Comparison of ENCODE assay signal across 11 cellular contexts in the genomic region with DNA sequence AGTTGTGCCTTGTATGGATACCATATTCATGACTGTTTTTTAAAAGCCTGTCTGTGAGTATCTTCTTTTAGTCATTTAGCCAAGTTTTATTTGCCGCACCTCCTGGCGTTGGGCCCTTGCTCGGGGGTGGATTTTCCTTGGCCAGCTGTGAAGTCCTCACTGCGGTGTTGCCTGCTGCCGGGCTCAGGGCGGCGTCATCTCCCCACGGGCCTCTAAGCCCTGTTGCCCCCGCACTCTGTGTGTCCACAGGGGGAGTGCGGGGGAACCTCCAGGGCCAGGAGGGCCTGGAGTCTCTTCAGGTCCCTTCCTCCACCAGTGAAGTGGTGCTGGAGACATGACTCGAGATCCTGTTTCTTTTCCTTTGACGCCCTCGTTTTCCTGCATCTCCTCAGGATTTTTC.
DNase-seq lines count a peak whose midpoint lies in the region; ATAC-seq, FAIRE-seq and TF ChIP-seq lines count a peak whose summit lies in the region.
"Had no signal": no experiment of that assay in that cellular context is flagged by ENCODE, and none has a peak within 500 bp of the region (broad histone marks: within the 10 kb centered on the region; RNA-seq: fewer than 3 reads in every experiment).

No MANE protein-coding gene starts in this region.

- H3K4me2 ChIP-seq in GM23338, result no peak overlapping the region
- no peak overlapping the region for H3K4me2 ChIP-seq in astrocyte (ENCODE audit: low read length)
- H3K4me2 ChIP-seq in skeletal muscle satellite cell (ENCODE audit: low read length), result peak overlapping the region; percentile 75
- no peak overlapping the region for H3K4me2 ChIP-seq in trophoblast cell (ENCODE audit: low read length)

- H3K9me3 ChIP-seq in astrocyte (ENCODE audit: insufficient read depth, low read depth, low read length), result no peaks in the 10 kb centered on the region
- no peaks in the 10 kb centered on the region for H3K9me3 ChIP-seq in skeletal muscle satellite cell (replicated peaks; ENCODE audit: low read length)
- H3K9me3 ChIP-seq in trophoblast cell (ENCODE audit: insufficient read depth, low read depth, low read length), result peaks cover 3% of the 10 kb centered on the region
- H3K9me3 ChIP-seq: Caco-2 had no signal

- H3K23ac ChIP-seq in trophoblast cell (ENCODE audit: low read length), result no peak overlapping the region

- H3K36me3 Mint-ChIP-seq in GM23338 (ENCODE audit: low read depth) (peaks cover 35% of the 10 kb centered on the region), astrocyte (ENCODE audit: low read depth, unreplicated experiment) (peaks cover 19% of the 10 kb centered on the region), immature natural killer cell (peaks cover 6 to 28% (median 14%) of the 10 kb centered on the region in 3 donors)

- no peak overlapping the region for H3K9ac ChIP-seq in astrocyte (ENCODE audit: low read length)
- H3K9ac ChIP-seq in skeletal muscle satellite cell (ENCODE audit: low read depth, low read length), result peak overlapping the region; percentile 39
- no peak overlapping the region for H3K9ac ChIP-seq in trophoblast cell (ENCODE audit: low read length)

- no peak overlapping the region for H3K4ac ChIP-seq in trophoblast cell (ENCODE audit: low read depth, low read length)

- TF ChIP-seq CTCF in GM23338 (conservative IDR thresholded peaks at IDR 0.05; ENCODE audit: low read depth in 2 of 2) (no peak), astrocyte (IDR thresholded peaks at IDR 0.05; ENCODE audit: insufficient read depth, low read depth, low read length) (no peak)

- H3K79me2 ChIP-seq in GM23338 (replicated peaks; ENCODE audit: insufficient read depth) (no peaks in the 10 kb centered on the region), astrocyte (ENCODE audit: insufficient read depth, low read length) (no peaks in the 10 kb centered on the region), trophoblast cell (ENCODE audit: control insufficient read depth, insufficient read depth, low read length, poor library complexity) (no peaks in the 10 kb centered on the region)

- ATAC-seq in GM23338 (no peak; the same call in 2 of the 3 replicates), HG03196 (IDR thresholded peaks at IDR 0.05; ENCODE audit: unreplicated experiment) (no peak), HG02759 (IDR thresholded peaks at IDR 0.05; ENCODE audit: unreplicated experiment) (no peak)
- ATAC-seq: Panc1 had no signal

- no peak overlapping the region for H3K4me3 Mint-ChIP-seq in GM23338
- H3K4me3 Mint-ChIP-seq in astrocyte (ENCODE audit: unreplicated experiment), result no peak overlapping the region
- peak overlapping the region in 3 of 5 donors; percentile 3 to 49 (median 21) for H3K4me3 Mint-ChIP-seq in immature natural killer cell

- DNase-seq in GM23338 (ENCODE audit: low spot score), result no peak
- DNase-seq in astrocyte (ENCODE audit: low read depth), result peak; percentile 41
- no peak for DNase-seq in immature natural killer cell
- DNase-seq in activated CD4-positive, alpha-beta T cell treated with anti-CD3 and anti-CD28 coated beads, Interleukin-2, amount 50 U/mL, for 1 hour, result no peak
- DNase-seq in trophoblast cell, result no peak
- DNase-seq: Caco-2 had no signal

- no peak overlapping the region for H2BK12ac ChIP-seq in trophoblast cell (ENCODE audit: low read length)

- peaks cover 11% of the 10 kb centered on the region for H3K27me3 Mint-ChIP-seq in GM23338 (ENCODE audit: insufficient read depth, low read depth, poor library complexity)
- H3K27me3 Mint-ChIP-seq in astrocyte (ENCODE audit: low read depth, unreplicated experiment), result no peaks in the 10 kb centered on the region
- peaks cover 2 to 16% (median 4%) of the 10 kb centered on the region in 3 donors for H3K27me3 Mint-ChIP-seq in immature natural killer cell (ENCODE audit: low read depth in 3 of 3)

- H4K12ac ChIP-seq in trophoblast cell (ENCODE audit: low read depth, low read length), result no peak overlapping the region

- no peak overlapping the region for H2AFZ ChIP-seq in GM23338
- H2AFZ ChIP-seq in astrocyte (ENCODE audit: low read depth, low read length), result no peak overlapping the region
- no peak overlapping the region for H2AFZ ChIP-seq in trophoblast cell (ENCODE audit: insufficient read depth, low read length, poor library complexity)

- H3K79me1 ChIP-seq in trophoblast cell (ENCODE audit: low read length), result no peaks in the 10 kb centered on the region

- H4K20me1 ChIP-seq in GM23338 (replicated peaks; ENCODE audit: insufficient read depth) (no peaks in the 10 kb centered on the region), astrocyte (ENCODE audit: insufficient read depth, low read length) (peaks cover 44% of the 10 kb centered on the region)

- no peak overlapping the region for H3K27ac Mint-ChIP-seq in GM23338
- no peak overlapping the region for H3K27ac Mint-ChIP-seq in astrocyte (ENCODE audit: unreplicated experiment)
- peak overlapping the region; percentile 88 to 95 (median 94) for H3K27ac Mint-ChIP-seq in immature natural killer cell

- H3F3A ChIP-seq in GM23338 (replicated peaks; ENCODE audit: low read depth), result no peaks in the 10 kb centered on the region

- no peak overlapping the region for H3K18ac ChIP-seq in trophoblast cell (ENCODE audit: low read length)

- H4K91ac ChIP-seq in trophoblast cell (ENCODE audit: low read depth, low read length), result no peak overlapping the region

- no peak overlapping the region for H2BK5ac ChIP-seq in trophoblast cell (ENCODE audit: low read depth, low read length, poor library complexity)

- H3K9me3 Mint-ChIP-seq in GM23338, result no peaks in the 10 kb centered on the region
- no peaks in the 10 kb centered on the region for H3K9me3 Mint-ChIP-seq in astrocyte (ENCODE audit: unreplicated experiment)
- no peaks in the 10 kb centered on the region for H3K9me3 Mint-ChIP-seq in immature natural killer cell

- no peak overlapping the region for H4K8ac ChIP-seq in trophoblast cell (ENCODE audit: low read depth, low read length)

- no peak for FAIRE-seq in astrocyte (lab: Jason Lieb, UNC)
- FAIRE-seq: GM12892 had no signal

- H3K4me1 Mint-ChIP-seq in GM23338 (no peaks in the 10 kb centered on the region), astrocyte (ENCODE audit: low read depth, unreplicated experiment) (no peaks in the 10 kb centered on the region), immature natural killer cell (peaks cover 23 to 28% of the 10 kb centered on the region in 2 donors)

- no peak overlapping the region for H3K14ac ChIP-seq in trophoblast cell (ENCODE audit: low read length)

- H3K27me3 ChIP-seq in GM23338 (ENCODE audit: insufficient read depth) (no peaks in the 10 kb centered on the region), astrocyte (ENCODE audit: insufficient read depth, low read length) (no peaks in the 10 kb centered on the region), skeletal muscle satellite cell (ENCODE audit: control insufficient read depth, insufficient read depth, low read length) (no peaks in the 10 kb centered on the region), trophoblast cell (ENCODE audit: insufficient read depth, low read length) (no peaks in the 10 kb centered on the region)

- WGBS in trophoblast cell (ENCODE audit: extremely low coverage, insufficient coverage, insufficient read length), result no CpG with 5 or more reads among the region's 13 CpGs

- H3K27ac ChIP-seq in GM23338 (ENCODE audit: low read depth) (peak overlapping the region; percentile 42; the same call in 1 of the 2 replicates), astrocyte (ENCODE audit: low read depth, low read length) (no peak overlapping the region), trophoblast cell (ENCODE audit: low read depth, low read length) (no peak overlapping the region)

- H3K36me3 ChIP-seq in GM23338 (ENCODE audit: insufficient read depth) (no peaks in the 10 kb centered on the region), astrocyte (ENCODE audit: insufficient read depth, low read length) (peaks cover 6% of the 10 kb centered on the region), skeletal muscle satellite cell (ENCODE audit: insufficient read depth, low read length) (peaks cover 40% of the 10 kb centered on the region), trophoblast cell (ENCODE audit: control insufficient read depth in 1 of 2, insufficient read depth in 2 of 2, low read length in 2 of 2) (peaks cover 41 to 57% of the 10 kb centered on the region in 2 experiments)

- no peaks in the 10 kb centered on the region for H3K4me1 ChIP-seq in GM23338 (ENCODE audit: insufficient read depth)
- H3K4me1 ChIP-seq in astrocyte (ENCODE audit: insufficient read depth, low read length), result peaks cover 11% of the 10 kb centered on the region
- peaks cover 21% of the 10 kb centered on the region for H3K4me1 ChIP-seq in skeletal muscle satellite cell (ENCODE audit: control insufficient read depth, insufficient read depth, low read length)
- no peaks in the 10 kb centered on the region for H3K4me1 ChIP-seq in trophoblast cell (ENCODE audit: control insufficient read depth in 1 of 2, insufficient read depth in 2 of 2, low read length in 2 of 2)
- H3K4me1 ChIP-seq: Caco-2 had no signal

- H3K4me3 ChIP-seq in GM23338, result no peak overlapping the region
- no peak overlapping the region for H3K4me3 ChIP-seq in astrocyte (ENCODE audit: insufficient read depth, low read depth, low read length)
- H3K4me3 ChIP-seq in skeletal muscle satellite cell (ENCODE audit: low read length), result peak overlapping the region; percentile 33
- no peak overlapping the region for H3K4me3 ChIP-seq in trophoblast cell (ENCODE audit: low read depth, low read length)

- no peaks in the 10 kb centered on the region for H3K9me2 ChIP-seq in GM23338 (ENCODE audit: insufficient read depth)

- no peak overlapping the region for H2BK120ac ChIP-seq in trophoblast cell (ENCODE audit: insufficient read depth, low read length, poor library complexity)

- no peak overlapping the region for H2AK5ac ChIP-seq in trophoblast cell (ENCODE audit: low read length)

TF ChIP-seq in GM23338, 12 proteins besides CTCF, POLR2A, EP300 and RAD21 (continues in another document):
- TF ChIP-seq CREB1 (CRISPR knock-in tag; IDR thresholded peaks at IDR 0.05; ENCODE audit: low read depth) (no peak), ZNF114 (CRISPR knock-in tag; IDR thresholded peaks at IDR 0.05) (no peak), ZNF331 (CRISPR knock-in tag; IDR thresholded peaks at IDR 0.05; ENCODE audit: low read depth) (no peak), STAT1 (IDR thresholded peaks at IDR 0.05; ENCODE audit: unreplicated experiment) (no peak), EZH2 (IDR thresholded peaks at IDR 0.05; ENCODE audit: low read depth, unreplicated experiment) (no peak)

Comparison
In these comparisons a context has a peak if more than half of its experiments do, and no peak if none do; other contexts are left out.
1. H3K27ac Mint-ChIP-seq: peak in immature natural killer cell (6 of 6); none in GM23338 (single experiment) and astrocyte (single experiment).
2. H3K4me3 Mint-ChIP-seq: peak in immature natural killer cell (3 of 5); none in GM23338 (single experiment) and astrocyte (single experiment).